Comparison of ENCODE assay signal across 19 cellular contexts in the genomic region with DNA sequence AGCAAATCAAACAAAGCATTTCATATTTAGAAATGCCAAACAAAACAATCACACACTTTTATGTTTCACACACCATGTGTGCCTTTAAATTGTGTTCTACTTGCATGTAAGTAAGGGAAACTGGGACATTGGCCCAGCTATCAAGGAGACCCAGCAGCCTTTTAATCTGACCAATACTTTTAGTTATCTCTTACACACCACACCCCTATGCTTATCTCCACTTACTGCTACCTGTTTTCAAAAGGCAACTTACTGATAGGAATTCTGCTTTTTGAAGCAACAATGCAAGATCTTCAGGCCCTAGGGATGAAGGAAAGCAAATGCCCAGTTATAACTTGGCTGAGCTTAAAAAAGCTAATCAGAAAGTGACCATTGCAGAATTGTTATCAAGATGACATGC.
"Had no signal": no experiment of that assay in that cellular context is flagged by ENCODE, and none has a peak within 500 bp of the region (broad histone marks: within the 10 kb centered on the region; RNA-seq: fewer than 3 reads in every experiment).

No MANE protein-coding gene starts in this region.

- ATAC-seq: left colon; left lung; lower lobe of right lung; natural killer cell; right lobe of liver; stimulated activated memory B cell treated with anti-CD40 and anti-IgM and Interleukin-4, amounts not matched to agents 10 μg/mL and 1 μg/mL and 100 μg/mL, for 72 hours; stimulated activated naive CD8-positive, alpha-beta T cell treated with anti-CD3 and anti-CD28 coated beads, Interleukin-15, amount 100 ng/mL, for 72 hours had no signal

- DNase-seq: hippocampal formation; left colon; left lung; lower lobe of right lung; mammary epithelial cell; mesenchymal stem cell; naive B cell; natural killer cell; nephron progenitor cell; occipital lobe; right lobe of liver; stimulated activated CD4-positive, alpha-beta T cell treated with anti-CD3 and anti-CD28 coated beads, Interleukin-1b, Interleukin-23, amount 100 ng/mL, for 48 hours; stimulated activated CD4-positive, alpha-beta T cell treated with anti-CD3 and anti-CD28 coated beads, Interleukin-2, amount 100 ng/mL, for 48 hours; stimulated activated CD4-positive, alpha-beta T cell treated with anti-CD3 and anti-CD28 coated beads, Interleukin-4, amount 100 ng/mL, for 4 hours; stimulated activated CD8-positive, alpha-beta memory T cell treated with anti-CD3 and anti-CD28 coated beads, Interleukin-4, amount 100 ng/mL, for 48 hours; stimulated activated naive CD4-positive, alpha-beta T cell treated with Interleukin-2 at 50 U/mL for 16 hours; stimulated activated naive CD8-positive, alpha-beta T cell treated with anti-CD3 and anti-CD28 coated beads, Interleukin-15, amount 100 ng/mL, for 72 hours; substantia nigra had no signal
